14 cellular contexts compared by ENCODE assay signal in the genomic region with DNA sequence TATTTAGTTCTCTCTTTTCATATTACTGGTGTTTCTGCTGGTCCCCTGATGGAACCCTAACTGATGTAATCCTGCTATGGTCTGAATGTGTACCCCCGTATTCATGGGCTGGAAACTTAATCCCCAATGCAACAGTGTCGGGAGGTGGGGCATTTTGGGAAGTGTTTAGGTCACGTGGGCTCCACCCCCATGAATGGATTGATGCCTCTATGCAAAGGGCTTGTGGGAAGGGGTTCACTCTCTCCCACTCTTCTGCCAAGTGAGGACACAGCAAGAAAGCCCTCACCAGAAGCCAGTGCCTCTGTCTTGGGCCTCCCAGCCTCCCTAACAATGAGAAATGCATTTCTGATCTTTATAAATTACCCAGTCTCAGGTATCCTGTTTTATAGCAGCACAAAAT.
"Had no signal": no experiment of that assay in that cellular context is flagged by ENCODE, and none has a peak within 500 bp of the region (broad histone marks: within the 10 kb centered on the region; RNA-seq: fewer than 3 reads in every experiment).

No MANE protein-coding gene starts in this region.

- FAIRE-seq: astrocyte, kidney, pancreas had no signal

- ATAC-seq: pancreas; stimulated activated naive CD8-positive, alpha-beta T cell treated with anti-CD3 and anti-CD28 coated beads, Interleukin-15, amount 100 ng/mL, for 72 hours had no signal

- H3K4me1 ChIP-seq: pancreas, thyroid gland, uterus had no signal

- H3K4me3 ChIP-seq: hepatocyte, pancreas, thyroid gland, uterus had no signal

- DNase-seq: activated CD4-positive, alpha-beta T cell treated with anti-CD3 and anti-CD28 coated beads for 1 hour; activated effector memory CD4-positive, alpha-beta T cell treated with Interleukin-2 at 50 U/mL for 16 hours; activated T-cell treated with anti-CD3 and anti-CD28 coated beads, Interleukin-2, amount 50 U/mL, for 1 hour; cortex of kidney; kidney; mesendoderm; pancreas; stimulated activated CD4-positive, alpha-beta T cell treated with anti-CD3 and anti-CD28 coated beads, Interleukin-2, amount 100 ng/mL, for 48 hours; stimulated activated naive CD8-positive, alpha-beta T cell treated with anti-CD3 and anti-CD28 coated beads, Interleukin-15, amount 100 ng/mL, for 72 hours; thyroid gland; uterus had no signal

- H3K27me3 ChIP-seq: hepatocyte, pancreas, thyroid gland, uterus had no signal

- H3K27ac ChIP-seq: hepatocyte, pancreas, thyroid gland, uterus had no signal

- H3K4me3 Mint-ChIP-seq: neural crest cell; stimulated activated naive CD8-positive, alpha-beta T cell treated with anti-CD3 and anti-CD28 coated beads, Interleukin-15, amount 100 ng/mL, for 72 hours had no signal

- H3K27ac Mint-ChIP-seq: stimulated activated naive CD8-positive, alpha-beta T cell treated with anti-CD3 and anti-CD28 coated beads, Interleukin-15, amount 100 ng/mL, for 72 hours had no signal

- H3K27me3 Mint-ChIP-seq: stimulated activated naive CD8-positive, alpha-beta T cell treated with anti-CD3 and anti-CD28 coated beads, Interleukin-15, amount 100 ng/mL, for 72 hours had no signal

- H3K9me3 ChIP-seq: pancreas, thyroid gland, uterus had no signal

- H3K36me3 ChIP-seq: pancreas, thyroid gland, uterus had no signal
